Comparison of ENCODE assay signal across 8 cellular contexts in the genomic region with DNA sequence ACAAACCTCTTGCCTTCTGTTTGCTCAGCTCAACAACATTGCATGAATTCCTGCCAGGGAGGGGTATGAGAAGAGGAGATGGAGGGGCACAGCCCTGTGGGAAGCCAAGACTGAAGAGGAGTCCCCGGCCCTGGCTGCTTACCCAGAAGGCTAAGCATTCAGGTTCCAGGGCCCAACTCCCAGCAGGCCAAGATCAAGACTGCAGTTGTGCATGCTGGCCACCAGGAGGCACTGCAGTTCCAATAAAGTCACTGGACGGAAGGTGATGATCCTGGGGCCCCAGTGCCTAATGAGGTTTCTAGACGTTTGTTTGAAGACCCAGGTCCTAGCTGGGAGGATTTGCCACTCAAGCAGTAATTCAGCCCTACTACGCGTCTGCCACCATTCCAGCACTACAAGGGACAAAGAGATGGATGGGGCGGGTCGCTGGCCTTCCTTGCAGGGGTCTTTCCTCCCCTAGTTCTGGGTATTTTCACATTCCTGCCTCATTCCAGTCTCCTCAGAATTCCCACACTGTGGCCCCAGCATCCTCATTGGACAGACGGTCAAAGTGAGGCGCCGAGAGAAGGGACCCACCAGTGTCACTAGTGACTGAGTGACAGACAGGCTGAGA. TPM values are rescaled to one million over a fixed set of nuclear protein-coding genes. Genes with fewer than 3 reads are reported as not detected.
DNase-seq lines count a peak whose midpoint lies in the region; ATAC-seq and TF ChIP-seq lines count a peak whose summit lies in the region.

No MANE protein-coding gene starts in this region.

- DNase-seq in A172 (ENCODE audit: low spot score): peak; percentile 50
- DNase-seq in MG63: peak; percentile 42
- peak; percentile 34 for DNase-seq in SKM-1 (lab: John Stamatoyannopoulos, UW; ENCODE audit: unreplicated experiment)
- DNase-seq in activated naive CD8-positive, alpha-beta T cell treated with anti-CD3 and anti-CD28 coated beads, Interleukin-2, amount 50 U/mL, for 16 hours (ENCODE audit: low read depth, low spot score): peak; percentile 29
- peak; percentile 81 for DNase-seq in hepatic stellate cell (ENCODE audit: low spot score)
- peak; percentile 49 for DNase-seq in stimulated activated CD4-positive, alpha-beta T cell treated with anti-CD3 and anti-CD28 coated beads, Interleukin-15, amount 100 ng/mL, for 48 hours (ENCODE audit: low read depth in 2 of 2)

- H3K4me3 ChIP-seq in MG63: no peak overlapping the region

- no peaks in the 10 kb centered on the region for H3K36me3 ChIP-seq in MG63

- H3K27me3 ChIP-seq in MG63: no peaks in the 10 kb centered on the region

- no peak for ATAC-seq in HG02970 (IDR thresholded peaks at IDR 0.05; ENCODE audit: low FRiP score, unreplicated experiment)

- peak; percentile 93 for TF ChIP-seq CTCF in GM12874 (IDR thresholded peaks at IDR 0.05; ENCODE audit: insufficient read depth, low read depth, low read length)

- no peaks in the 10 kb centered on the region for H3K9me3 ChIP-seq in MG63

RNA-seq across cellular contexts. Expression of a gene that starts 23.6 kb away (rescaled TPM):
- total RNA-seq in A172 (2014; rRNA removed; shearing (Covaris generic)): 3.8 and 3.9 TPM in 2 replicates
- 0.16 TPM in 1 of 2 replicates, not detected in the other for total RNA-seq in MG63 (2014; rRNA removed; shearing (Covaris generic); ENCODE audit: low replicate concordance)

Comparison
In these comparisons a context has a peak if more than half of its experiments do, and no peak if none do; other contexts are left out.
1. DNase-seq: peak in every context shown above with its lines; median percentile 81 in hepatic stellate cell; 50 in A172; 49 in stimulated activated CD4-positive, alpha-beta T cell treated with anti-CD3 and anti-CD28 coated beads, Interleukin-15, amount 100 ng/mL, for 48 hours; 42 in MG63; 34 in SKM-1; 29 in activated naive CD8-positive, alpha-beta T cell treated with anti-CD3 and anti-CD28 coated beads, Interleukin-2, amount 50 U/mL, for 16 hours.